9 cellular contexts compared by ENCODE assay signal in the genomic region with DNA sequence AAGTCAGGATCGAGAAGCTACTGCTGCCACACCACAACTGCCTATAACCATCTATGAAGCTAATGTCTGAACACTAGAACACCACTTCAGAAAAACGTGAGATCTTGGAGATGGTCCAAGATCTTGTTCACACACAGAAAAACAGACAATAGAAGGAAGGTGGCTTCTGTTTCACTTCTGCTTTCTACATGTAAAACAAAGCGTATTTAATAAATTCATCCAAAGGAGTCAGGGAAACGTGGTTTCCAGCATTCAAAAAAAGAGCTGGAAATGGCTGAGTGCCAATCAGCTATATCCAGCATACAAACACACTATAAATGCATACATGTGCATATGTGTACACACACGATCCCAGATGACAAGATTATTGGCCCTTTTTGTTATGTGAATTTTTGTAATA.
DNase-seq lines count a peak whose midpoint lies in the region; ATAC-seq and TF ChIP-seq lines count a peak whose summit lies in the region.
"Had no signal": no experiment of that assay in that cellular context is flagged by ENCODE, and none has a peak within 500 bp of the region (broad histone marks: within the 10 kb centered on the region; RNA-seq: fewer than 3 reads in every experiment).

No MANE protein-coding gene starts in this region.

- no peaks in the 10 kb centered on the region for H3K9me3 ChIP-seq in neuron (ENCODE audit: low read length)

- ATAC-seq in HG02678 (IDR thresholded peaks at IDR 0.05; ENCODE audit: unreplicated experiment), result peak; percentile 89

- peaks cover 33% of the 10 kb centered on the region for H3K4me1 Mint-ChIP-seq in osteocyte (ENCODE audit: unreplicated experiment)
- H3K4me1 Mint-ChIP-seq in endothelial cell (ENCODE audit: unreplicated experiment), result peaks cover 3% of the 10 kb centered on the region

- H3K27ac Mint-ChIP-seq in osteocyte (ENCODE audit: unreplicated experiment) (no peak overlapping the region), endothelial cell (ENCODE audit: unreplicated experiment) (no peak overlapping the region)
- H3K27ac Mint-ChIP-seq: neural progenitor cell had no signal

- H3K36me3 ChIP-seq in neuron (ENCODE audit: insufficient read depth, low read length), result no peaks in the 10 kb centered on the region

- peaks cover 15% of the 10 kb centered on the region for H3K4me1 ChIP-seq in neuron (ENCODE audit: insufficient read depth, low read length)
- H3K4me1 ChIP-seq: neural progenitor cell had no signal

- no peak overlapping the region for H3K4me3 ChIP-seq in neuron (ENCODE audit: low read length)
- H3K4me3 ChIP-seq: neural progenitor cell had no signal

- peaks cover 3% of the 10 kb centered on the region for H3K36me3 Mint-ChIP-seq in osteocyte (ENCODE audit: unreplicated experiment)
- no peaks in the 10 kb centered on the region for H3K36me3 Mint-ChIP-seq in endothelial cell (ENCODE audit: low read depth, unreplicated experiment)
- H3K36me3 Mint-ChIP-seq: neural progenitor cell had no signal

- H2AFZ ChIP-seq in neuron (ENCODE audit: low read depth, low read length), result peak overlapping the region; percentile 22
- H2AFZ ChIP-seq: neural progenitor cell had no signal

- TF ChIP-seq CTCF in osteocyte (IDR thresholded peaks at IDR 0.05) (no peak), endothelial cell (IDR thresholded peaks at IDR 0.05; ENCODE audit: unreplicated experiment) (no peak)

- H3K27me3 Mint-ChIP-seq in osteocyte (ENCODE audit: unreplicated experiment) (no peaks in the 10 kb centered on the region), endothelial cell (ENCODE audit: unreplicated experiment) (no peaks in the 10 kb centered on the region)

- H3K27me3 ChIP-seq in neuron (ENCODE audit: insufficient read depth, low read length), result no peaks in the 10 kb centered on the region
- H3K27me3 ChIP-seq: neural progenitor cell had no signal

- H3K4me3 Mint-ChIP-seq in osteocyte (ENCODE audit: unreplicated experiment) (no peak overlapping the region), endothelial cell (ENCODE audit: unreplicated experiment) (no peak overlapping the region)
- H3K4me3 Mint-ChIP-seq: neural progenitor cell had no signal

- DNase-seq in SKM-1 treated with dmso at 0.1 percent for 144 hours (lab: John Stamatoyannopoulos, UW; ENCODE audit: unreplicated experiment), result peak; percentile 46
- no peak for DNase-seq in SKM-1 (lab: John Stamatoyannopoulos, UW; ENCODE audit: unreplicated experiment)
- DNase-seq in NCI-H2107 (lab: John Stamatoyannopoulos, UW), result peak; percentile 16
- DNase-seq in osteocyte (ENCODE audit: extremely low spot score, unreplicated experiment), result no peak
- DNase-seq in NK-92 (lab: John Stamatoyannopoulos, UW; ENCODE audit: unreplicated experiment), result no peak
- DNase-seq in endothelial cell (ENCODE audit: low spot score), result no peak

- H3K9me3 Mint-ChIP-seq in osteocyte (ENCODE audit: unreplicated experiment) (peaks cover 3% of the 10 kb centered on the region), endothelial cell (ENCODE audit: unreplicated experiment) (no peaks in the 10 kb centered on the region)

Comparison
In these comparisons a context has a peak if more than half of its experiments do, and no peak if none do; other contexts are left out.
1. DNase-seq: peak in SKM-1 treated with dmso at 0.1 percent for 144 hours (single experiment) and NCI-H2107 (single experiment); none in SKM-1 (single experiment), osteocyte (single experiment), NK-92 (single experiment) and endothelial cell (single experiment).